Comparison of ENCODE assay signal across 11 cellular contexts in the genomic region with DNA sequence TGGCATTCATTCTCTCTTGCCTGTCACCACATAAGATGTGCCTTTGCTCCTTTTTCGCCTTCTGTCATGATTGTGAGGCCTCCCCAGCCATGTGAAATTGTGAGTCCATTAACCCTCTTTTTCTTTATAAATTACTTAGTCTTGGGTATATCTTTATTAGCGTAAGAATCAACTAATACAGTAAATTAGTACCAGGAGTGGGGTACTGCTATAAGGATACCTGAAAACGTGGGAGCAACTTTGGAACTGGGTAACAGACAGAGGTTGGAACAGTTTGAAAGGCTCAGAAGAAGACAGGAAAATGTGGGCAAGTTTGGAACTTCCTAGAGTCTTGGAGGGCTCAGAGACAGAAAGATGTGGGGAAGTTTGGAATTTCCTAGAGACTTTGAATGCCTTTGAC.
"Had no signal": no experiment of that assay in that cellular context is flagged by ENCODE, and none has a peak within 500 bp of the region (broad histone marks: within the 10 kb centered on the region; RNA-seq: fewer than 3 reads in every experiment).

No MANE protein-coding gene starts in this region.

- H2AFZ ChIP-seq: GM23248, GM23338 had no signal

- H3K27ac Mint-ChIP-seq: GM23338, H9, HFFc6 had no signal

- FAIRE-seq: H1, H54 had no signal

- DNase-seq: GM23248, GOT3, H7, H9, HCEC 1CT, HFFc6 had no signal

- H3K4me3 Mint-ChIP-seq: GM23338, H9, HFFc6 had no signal

- H3K4me3 ChIP-seq: GM23248, GM23338, HAP-1 had no signal

- H3K4me1 ChIP-seq: HAP-1 had no signal

- H3K4me2 ChIP-seq: GM23338 had no signal

- H3K36me3 ChIP-seq: HAP-1 had no signal

- ATAC-seq: GM23338, HCT116 had no signal

- H3K4me1 Mint-ChIP-seq: GM23338, H9 had no signal

- H3K9ac ChIP-seq: GM23248 had no signal

- H3K27ac ChIP-seq: GM23248 had no signal
